13 cellular contexts compared by ENCODE assay signal in the genomic region with DNA sequence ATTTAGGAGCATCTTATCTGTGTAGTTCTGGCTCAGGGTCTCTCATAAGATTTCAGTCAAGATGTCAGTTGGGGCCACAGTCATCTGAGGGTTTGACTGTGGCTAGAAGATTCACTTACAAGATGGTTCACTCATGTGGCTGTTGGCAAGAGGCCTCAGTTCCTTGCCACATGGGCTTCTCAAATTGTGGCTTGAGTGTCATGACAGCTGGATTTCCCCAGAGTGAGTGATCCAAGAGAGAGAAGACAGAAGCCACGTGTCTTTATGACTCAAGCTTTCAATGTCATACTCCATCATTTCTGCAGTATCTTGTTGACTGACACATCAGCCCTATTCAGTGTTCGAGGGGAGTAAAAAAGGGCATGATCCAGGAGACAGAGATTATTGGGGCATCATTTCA.
DNase-seq lines count a peak whose midpoint lies in the region; ATAC-seq, FAIRE-seq and TF ChIP-seq lines count a peak whose summit lies in the region.
"Had no signal": no experiment of that assay in that cellular context is flagged by ENCODE, and none has a peak within 500 bp of the region (broad histone marks: within the 10 kb centered on the region; RNA-seq: fewer than 3 reads in every experiment).

No MANE protein-coding gene starts in this region.

- H3K4me1 Mint-ChIP-seq in HFFc6 (ENCODE audit: low read depth), result peaks cover 22% of the 10 kb centered on the region

- H3K9me3 Mint-ChIP-seq in HFFc6, result no peaks in the 10 kb centered on the region

- H3K27me3 Mint-ChIP-seq in HFFc6 (ENCODE audit: insufficient read depth), result peaks cover 6% of the 10 kb centered on the region; the same call in 1 of the 2 replicates

- no peak for DNase-seq in GM12891 (ENCODE audit: insufficient read length, low spot score)
- peak; percentile 38 for DNase-seq in M059J (ENCODE audit: low read depth)
- DNase-seq in activated T-helper 9 cell treated with anti-CD3 and anti-CD28 coated beads, Interleukin-2, amount 50 U/mL, for 16 hours (ENCODE audit: low read depth), result peak; percentile 2
- peak; percentile 64 for DNase-seq in stimulated activated CD4-positive, alpha-beta T cell treated with anti-CD3 and anti-CD28 coated beads, Interleukin-1b, Interleukin-23, amount 100 ng/mL, for 48 hours
- no peak for DNase-seq in HFFc6
- no peak for DNase-seq in posterior vena cava (ENCODE audit: low spot score)
- DNase-seq: C1 segment of cervical spinal cord, glutamatergic neuron, islet precursor cell, NCI-H345, OCI-M1 had no signal

- no peak for TF ChIP-seq CTCF in HFFc6 (IDR thresholded peaks at IDR 0.05)

- intact Hi-C loops in posterior vena cava (cut with DNase I), result no loop called here

- FAIRE-seq in GM12891 (lab: Jason Lieb, UNC), result peak; percentile 16
- FAIRE-seq: urothelium cell line had no signal

- H3K36me3 Mint-ChIP-seq in HFFc6 (ENCODE audit: low read depth), result 0 out of 2 replicates have a peak, but pooled peaks cover 3% of the 10 kb centered on the region

- no peak for TF ChIP-seq POLR2A in GM12891 (IDR thresholded peaks at IDR 0.05; ENCODE audit: low read depth, low read length)

- ATAC-seq in GM19395 (IDR thresholded peaks at IDR 0.05; ENCODE audit: unreplicated experiment), result no peak

- H3K27ac Mint-ChIP-seq in HFFc6, result no peak overlapping the region

- H3K4me3 Mint-ChIP-seq in HFFc6, result no peak overlapping the region

TF ChIP-seq in GM12891, 5 proteins besides CTCF, POLR2A, EP300 and RAD21:
- TF ChIP-seq PAX5 (IDR thresholded peaks at IDR 0.05; ENCODE audit: insufficient read depth, low read length, severe bottlenecking) (no peak), POLR2AphosphoS5 (IDR thresholded peaks at IDR 0.05; ENCODE audit: low read depth, low read length) (no peak), TAF1 (IDR thresholded peaks at IDR 0.05; ENCODE audit: low read depth, low read length) (no peak), SPI1 (IDR thresholded peaks at IDR 0.05; ENCODE audit: low read depth, low read length) (no peak), POU2F2 (IDR thresholded peaks at IDR 0.05; ENCODE audit: low read depth, low read length) (no peak)

Comparison
In these comparisons a context has a peak if more than half of its experiments do, and no peak if none do; other contexts are left out.
1. DNase-seq: peak in M059J (single experiment), activated T-helper 9 cell treated with anti-CD3 and anti-CD28 coated beads, Interleukin-2, amount 50 U/mL, for 16 hours (single experiment) and stimulated activated CD4-positive, alpha-beta T cell treated with anti-CD3 and anti-CD28 coated beads, Interleukin-1b, Interleukin-23, amount 100 ng/mL, for 48 hours (single experiment); none in GM12891 (single experiment), HFFc6 (single experiment) and posterior vena cava (single experiment).